In genomic region chr13:101155920-101156319, GRCh38 we compare ENCODE assay signal across 11 cellular contexts.
DNase-seq lines count a peak whose midpoint lies in the region; ATAC-seq and TF ChIP-seq lines count a peak whose summit lies in the region.
"Had no signal": no experiment of that assay in that cellular context is flagged by ENCODE, and none has a peak within 500 bp of the region (broad histone marks: within the 10 kb centered on the region; RNA-seq: fewer than 3 reads in every experiment).

No MANE protein-coding gene starts in this region.

- H3K27ac ChIP-seq in sigmoid colon: no peak overlapping the region

- H3K4me3 Mint-ChIP-seq in nephron: no peak overlapping the region
- no peak overlapping the region for H3K4me3 Mint-ChIP-seq in activated naive CD4-positive, alpha-beta T cell treated with anti-CD3 and anti-CD28 coated beads for 36 hours
- H3K4me3 Mint-ChIP-seq: stimulated activated naive CD8-positive, alpha-beta T cell treated with anti-CD3 and anti-CD28 coated beads, Interleukin-15, Interleukin-2, amounts not matched to agents 100 ng/mL and 50 ng/mL, for 24 hours had no signal

- TF ChIP-seq CTCF in GM12864 (IDR thresholded peaks at IDR 0.05; ENCODE audit: low read depth, low read length, missing control alignments): peak; percentile 54
- TF ChIP-seq CTCF in astrocyte of the spinal cord (IDR thresholded peaks at IDR 0.05; ENCODE audit: low read depth, low read length): peak; percentile 61
- peak; percentile 15 to 39 (median 35) for TF ChIP-seq CTCF in nephron (IDR thresholded peaks at IDR 0.05; ENCODE audit: unreplicated experiment in 3 of 3)
- no peak for TF ChIP-seq CTCF in sigmoid colon (IDR thresholded peaks at IDR 0.05)

- ATAC-seq in HG03159 (IDR thresholded peaks at IDR 0.05; ENCODE audit: unreplicated experiment): peak; percentile 66

- no peaks in the 10 kb centered on the region for H3K27me3 ChIP-seq in sigmoid colon

- H3K27ac Mint-ChIP-seq in nephron: no peak overlapping the region
- no peak overlapping the region for H3K27ac Mint-ChIP-seq in activated naive CD4-positive, alpha-beta T cell treated with anti-CD3 and anti-CD28 coated beads for 36 hours
- H3K27ac Mint-ChIP-seq: stimulated activated naive CD8-positive, alpha-beta T cell treated with anti-CD3 and anti-CD28 coated beads, Interleukin-15, Interleukin-2, amounts not matched to agents 100 ng/mL and 50 ng/mL, for 24 hours had no signal

- DNase-seq in GM12864 (ENCODE audit: low read depth) (no peak), astrocyte of the spinal cord (ENCODE audit: low read depth, low spot score) (no peak), NCI-H1105 (lab: John Stamatoyannopoulos, UW) (no peak), NCI-H1930 (lab: John Stamatoyannopoulos, UW) (no peak), sigmoid colon (no peak)
- DNase-seq in activated naive CD4-positive, alpha-beta T cell treated with anti-CD3 and anti-CD28 coated beads for 36 hours: no peak
- DNase-seq: activated effector memory CD4-positive, alpha-beta T cell treated with Interleukin-2 at 50 U/mL for 16 hours; NCI-H446 treated with DMSO at 0.1 percent for 48 hours had no signal

- no peak overlapping the region for H3K4me3 ChIP-seq in GM12864 (ENCODE audit: low read depth, low read length)
- H3K4me3 ChIP-seq in astrocyte of the spinal cord (ENCODE audit: low read depth, low read length): no peak overlapping the region
- no peak overlapping the region for H3K4me3 ChIP-seq in sigmoid colon

- H3K27me3 Mint-ChIP-seq in nephron (ENCODE audit: low read depth): no peaks in the 10 kb centered on the region
- peaks cover 34% of the 10 kb centered on the region for H3K27me3 Mint-ChIP-seq in activated naive CD4-positive, alpha-beta T cell treated with anti-CD3 and anti-CD28 coated beads for 36 hours (ENCODE audit: low read depth)

- in situ Hi-C loops in astrocyte of the spinal cord (cut with HindIII; ENCODE audit: low sequenced_read_pairs): no loop called here

- H3K36me3 Mint-ChIP-seq in nephron (ENCODE audit: low read depth): no peaks in the 10 kb centered on the region
- no peaks in the 10 kb centered on the region for H3K36me3 Mint-ChIP-seq in activated naive CD4-positive, alpha-beta T cell treated with anti-CD3 and anti-CD28 coated beads for 36 hours (ENCODE audit: low read depth)

- WGBS in sigmoid colon, 2 donors: 49 to 50% methylated on average over 2 of the region's 2 CpGs

- H3K4me1 ChIP-seq in sigmoid colon: no peaks in the 10 kb centered on the region

- TF ChIP-seq POLR2A in sigmoid colon (IDR thresholded peaks at IDR 0.05): no peak

- no peak for TF ChIP-seq EP300 in sigmoid colon (IDR thresholded peaks at IDR 0.05)

- no peaks in the 10 kb centered on the region for H3K4me1 Mint-ChIP-seq in nephron
- no peaks in the 10 kb centered on the region for H3K4me1 Mint-ChIP-seq in activated naive CD4-positive, alpha-beta T cell treated with anti-CD3 and anti-CD28 coated beads for 36 hours (ENCODE audit: low read depth)

- intact Hi-C loops in activated naive CD4-positive, alpha-beta T cell treated with anti-CD3 and anti-CD28 coated beads for 36 hours (cut with micrococcal nuclease): no loop called here
- intact Hi-C loops in sigmoid colon (cut with DNase I): no loop called here

- no peaks in the 10 kb centered on the region for H3K36me3 ChIP-seq in sigmoid colon

- H3K9me3 ChIP-seq in sigmoid colon: no peaks in the 10 kb centered on the region

- H3K9me3 Mint-ChIP-seq in nephron: no peaks in the 10 kb centered on the region
- H3K9me3 Mint-ChIP-seq in activated naive CD4-positive, alpha-beta T cell treated with anti-CD3 and anti-CD28 coated beads for 36 hours: no peaks in the 10 kb centered on the region
- H3K9me3 Mint-ChIP-seq: stimulated activated naive CD8-positive, alpha-beta T cell treated with anti-CD3 and anti-CD28 coated beads, Interleukin-15, Interleukin-2, amounts not matched to agents 100 ng/mL and 50 ng/mL, for 24 hours had no signal

- CTCF ChIA-PET in activated naive CD4-positive, alpha-beta T cell treated with anti-CD3 and anti-CD28 coated beads for 36 hours (lab: Charles Lee): interaction anchor here (0.6 to 3.5 kb wide), 6 partner anchors 11 to 1513 kb away, joined by 3 to 16 read pairs (median 4); no protein-coding TSS in a partner anchor

Comparison
In these comparisons a context has a peak if more than half of its experiments do, and no peak if none do; other contexts are left out.
1. CTCF ChIP-seq: peak in GM12864 (single experiment), astrocyte of the spinal cord (single experiment) and nephron (3 of 3); none in sigmoid colon (0 of 4).